26 cellular contexts compared by ENCODE assay signal in the genomic region with DNA sequence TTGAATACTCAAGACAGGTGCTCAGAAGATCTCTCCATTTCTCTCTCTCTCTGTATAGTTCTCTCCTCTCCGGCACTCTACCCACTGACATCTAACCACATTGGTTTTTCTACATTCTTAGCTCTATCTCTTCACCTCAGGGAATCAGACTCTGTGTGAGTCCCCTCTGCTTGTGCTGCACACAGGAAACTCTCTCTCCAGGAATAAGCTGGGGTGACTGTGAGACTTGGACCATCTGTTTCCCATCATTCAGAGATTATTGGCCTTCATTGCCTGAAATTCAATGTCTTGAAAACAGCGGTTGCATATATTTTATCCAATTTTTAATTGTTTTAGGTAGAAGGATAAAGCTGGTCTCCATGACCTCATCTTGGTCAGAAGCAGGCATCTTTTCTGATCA.
DNase-seq lines count a peak whose midpoint lies in the region; ATAC-seq, FAIRE-seq and TF ChIP-seq lines count a peak whose summit lies in the region.
"Had no signal": no experiment of that assay in that cellular context is flagged by ENCODE, and none has a peak within 500 bp of the region (broad histone marks: within the 10 kb centered on the region; RNA-seq: fewer than 3 reads in every experiment).

No MANE protein-coding gene starts in this region.

- no peaks in the 10 kb centered on the region for H3K27me3 ChIP-seq in PC-9 (ENCODE audit: insufficient read depth, low read depth)
- H3K27me3 ChIP-seq: BE2C; BLaER1 treated with 17β-estradiol and CSF1 and Interleukin-3, amounts not matched to agents 10 nM and 100 nM had no signal

- H3K9me3 ChIP-seq in PC-9 (ENCODE audit: insufficient read depth, low read depth), result no peaks in the 10 kb centered on the region
- H3K9me3 ChIP-seq: BE2C had no signal

- ATAC-seq in GM19324 (IDR thresholded peaks at IDR 0.05; ENCODE audit: low FRiP score, unreplicated experiment), result no peak
- ATAC-seq: GM12878 had no signal

- H3K36me3 ChIP-seq in PC-9 (ENCODE audit: low read depth), result no peaks in the 10 kb centered on the region
- H3K36me3 ChIP-seq: BE2C; BLaER1 treated with 17β-estradiol and CSF1 and Interleukin-3, amounts not matched to agents 10 nM and 100 nM; HAP-1 had no signal

- H4K20me1 ChIP-seq in PC-9 (ENCODE audit: insufficient read depth), result no peaks in the 10 kb centered on the region
- H4K20me1 ChIP-seq: BLaER1 treated with 17β-estradiol and CSF1 and Interleukin-3, amounts not matched to agents 10 nM and 100 nM had no signal

- H3K4me2 ChIP-seq in PC-9, result no peak overlapping the region
- H3K4me2 ChIP-seq: BLaER1 treated with 17β-estradiol and CSF1 and Interleukin-3, amounts not matched to agents 10 nM and 100 nM had no signal

- FAIRE-seq in HTR-8/SVneo (lab: Jason Lieb, UNC), result peak; percentile 54
- FAIRE-seq: D721Med, GM12878, GM19239, H54 had no signal

- TF ChIP-seq CTCF in PC-9 (conservative IDR thresholded peaks at IDR 0.05), result no peak

- no peak overlapping the region for H3K27ac ChIP-seq in PC-9
- H3K27ac ChIP-seq: 22Rv1; BLaER1 treated with 17β-estradiol and CSF1 and Interleukin-3, amounts not matched to agents 10 nM and 100 nM had no signal

- DNase-seq in NCI-H2171 treated with DMSO at 0.1 percent for 48 hours (lab: John Stamatoyannopoulos, UW), result peak; percentile 53
- DNase-seq in NCI-H2171 (lab: John Stamatoyannopoulos, UW), result no peak
- no peak for DNase-seq in HTR-8/SVneo (ENCODE audit: insufficient read length, low spot score)
- DNase-seq in PC-9, result no peak
- peak; percentile 10 for DNase-seq in fibroblast of peridontal ligament (ENCODE audit: extremely low read depth)
- DNase-seq in stimulated activated CD4-positive, alpha-beta T cell treated with anti-CD3 and anti-CD28 coated beads, Interleukin-2, amount 100 ng/mL, for 48 hours, result no peak
- no peak for DNase-seq in NCI-H446 treated with DMSO at 0.1 percent for 48 hours (lab: John Stamatoyannopoulos, UW)
- DNase-seq: ACHN; AML-193; BE2C; CD4-positive, alpha-beta T cell; CD8-positive, alpha-beta memory T cell; DMS 273 treated with DMSO at 0.1 percent for 48 hours; DMS79; EL; GDM1; GOT3; HFFc6 had no signal

- H3F3A ChIP-seq in PC-9 (ENCODE audit: insufficient read depth, low read depth), result no peaks in the 10 kb centered on the region

- POLR2A ChIA-PET in PC-9 (lab: Charles Lee; ENCODE audit: unreplicated experiment), result no interaction called here

- no TSS peak for BruUV-seq in PC-9 (replicated peaks; lab: Mats Ljungman, UMichigan)

- no peak overlapping the region for H3K4me3 ChIP-seq in PC-9
- H3K4me3 ChIP-seq: BLaER1 treated with 17β-estradiol and CSF1 and Interleukin-3, amounts not matched to agents 10 nM and 100 nM; GM12878; HAP-1 had no signal

- CTCF ChIA-PET in PC-9 (lab: Charles Lee), result no interaction called here

- H3K9me2 ChIP-seq in PC-9 (ENCODE audit: insufficient read depth), result no peaks in the 10 kb centered on the region

- no peaks in the 10 kb centered on the region for H3K79me2 ChIP-seq in PC-9 (ENCODE audit: low read depth)

- H3K4me1 ChIP-seq in PC-9 (replicated peaks; ENCODE audit: insufficient read depth), result no peaks in the 10 kb centered on the region
- H3K4me1 ChIP-seq: BE2C; BLaER1 treated with 17β-estradiol and CSF1 and Interleukin-3, amounts not matched to agents 10 nM and 100 nM; HAP-1 had no signal

- intact Hi-C loops in PC-9 (cut with micrococcal nuclease; ENCODE audit: unreplicated experiment), result no loop called here

- 0 out of 2 replicates have a peak overlapping the region, but pooled peaks have one; percentile 6 for H2AFZ ChIP-seq in PC-9

Comparison
In these comparisons a context has a peak if more than half of its experiments do, and no peak if none do; other contexts are left out.
1. DNase-seq: peak in NCI-H2171 treated with DMSO at 0.1 percent for 48 hours (single experiment) and fibroblast of peridontal ligament (single experiment); none in NCI-H2171 (single experiment), HTR-8/SVneo (single experiment), PC-9 (0 of 2), stimulated activated CD4-positive, alpha-beta T cell treated with anti-CD3 and anti-CD28 coated beads, Interleukin-2, amount 100 ng/mL, for 48 hours (0 of 2) and NCI-H446 treated with DMSO at 0.1 percent for 48 hours (single experiment).